Comparison of ENCODE assay signal across 10 cellular contexts in genomic region chr3:27666277-27666676, GRCh38. TPM values are rescaled to one million over a fixed set of nuclear protein-coding genes. Genes with fewer than 3 reads are reported as not detected.
DNase-seq lines count a peak whose midpoint lies in the region; ATAC-seq, FAIRE-seq and TF ChIP-seq lines count a peak whose summit lies in the region.
"Had no signal": no experiment of that assay in that cellular context is flagged by ENCODE, and none has a peak within 500 bp of the region (broad histone marks: within the 10 kb centered on the region; RNA-seq: fewer than 3 reads in every experiment).

No MANE protein-coding gene starts in this region.

- dilution Hi-C loops in mammary epithelial cell (cut with HindIII; ENCODE audit: low sequenced_read_pairs), result loop anchor here (10.0 kb wide), 1 partner anchor 131 kb away; no protein-coding TSS in a partner anchor

- H3K79me2 ChIP-seq in mammary epithelial cell (ENCODE audit: insufficient read depth, low read length), result no peaks in the 10 kb centered on the region

- no peak overlapping the region for H3K4me3 Mint-ChIP-seq in activated CD8-positive, alpha-beta memory T cell treated with anti-CD3 and anti-CD28 coated beads, Interleukin-2, amount 10 ng/mL, durations not matched to agents 7 days and 5 days
- H3K4me3 Mint-ChIP-seq in stimulated activated effector memory CD8-positive, alpha-beta T cell treated with anti-CD3 and anti-CD28 coated beads, Interleukin-12 subunit alpha, Interleukin-12 subunit beta, amount 100 ng/mL, for 72 hours, result no peak overlapping the region
- H3K4me3 Mint-ChIP-seq: neural crest cell had no signal

- no peak for DNase-seq in activated CD8-positive, alpha-beta memory T cell treated with anti-CD3 and anti-CD28 coated beads, Interleukin-2, amount 10 ng/mL, durations not matched to agents 7 days and 5 days
- DNase-seq in activated CD8-positive, alpha-beta memory T cell treated with anti-CD3 and anti-CD28 coated beads, Interleukin-2, amount 50 U/mL, for 4 hours, result no peak
- DNase-seq in mammary epithelial cell (no peak), small intestine (no peak), GM12892 (ENCODE audit: insufficient read length) (no peak), AG20443 (ENCODE audit: low spot score) (no peak)
- DNase-seq in stimulated activated effector memory CD8-positive, alpha-beta T cell treated with anti-CD3 and anti-CD28 coated beads, Interleukin-12 subunit alpha, Interleukin-12 subunit beta, amount 100 ng/mL, for 72 hours (ENCODE audit: low spot score in 2 of 2), result no peak
- DNase-seq: activated CD4-positive, alpha-beta T cell treated with anti-CD3 and anti-CD28 coated beads for 4 hours had no signal

- intact Hi-C loops in mammary epithelial cell (cut with micrococcal nuclease), result no loop called here

- H3K27ac ChIP-seq in mammary epithelial cell (ENCODE audit: insufficient read depth, low read depth, low read length) (no peak overlapping the region), small intestine (ENCODE audit: low read depth in 1 of 2, low read length in 1 of 2) (peak overlapping the region in 1 of 2 donors; percentile 60)

- FAIRE-seq in small intestine (lab: Jason Lieb, UNC), result no peak
- FAIRE-seq in GM12892 (lab: Jason Lieb, UNC), result no peak

- H3K27ac Mint-ChIP-seq in activated CD8-positive, alpha-beta memory T cell treated with anti-CD3 and anti-CD28 coated beads, Interleukin-2, amount 10 ng/mL, durations not matched to agents 7 days and 5 days, result peak overlapping the region; percentile 60
- peak overlapping the region; percentile 13 for H3K27ac Mint-ChIP-seq in stimulated activated effector memory CD8-positive, alpha-beta T cell treated with anti-CD3 and anti-CD28 coated beads, Interleukin-12 subunit alpha, Interleukin-12 subunit beta, amount 100 ng/mL, for 72 hours

- no TSS peak for BruUV-seq in mammary epithelial cell (replicated peaks; lab: Mats Ljungman, UMichigan)

- ATAC-seq in activated CD8-positive, alpha-beta memory T cell treated with anti-CD3 and anti-CD28 coated beads, Interleukin-2, amount 10 ng/mL, durations not matched to agents 7 days and 5 days, result no peak
- ATAC-seq in HG03108 (IDR thresholded peaks at IDR 0.05; ENCODE audit: unreplicated experiment), result peak; percentile 59
- ATAC-seq in stimulated activated effector memory CD8-positive, alpha-beta T cell treated with anti-CD3 and anti-CD28 coated beads, Interleukin-12 subunit alpha, Interleukin-12 subunit beta, amount 100 ng/mL, for 72 hours, result no peak

- H3K27me3 ChIP-seq in mammary epithelial cell (ENCODE audit: insufficient read depth, low read length), result no peaks in the 10 kb centered on the region
- no peaks in the 10 kb centered on the region for H3K27me3 ChIP-seq in small intestine (ENCODE audit: control insufficient read depth in 2 of 2, insufficient read depth in 2 of 2, low read length in 2 of 2)

- TF ChIP-seq POLR2A in GM12892 (IDR thresholded peaks at IDR 0.05; ENCODE audit: low read depth, low read length), result no peak

- no peak for TF ChIP-seq CTCF in mammary epithelial cell (conservative IDR thresholded peaks at IDR 0.05 in 1 of 2, IDR thresholded peaks at IDR 0.05 in 1 of 2; ENCODE audit: extremely low read depth in 1 of 2, insufficient read depth in 1 of 2, low read depth in 1 of 2, low read length in 2 of 2)

- WGBS in mammary epithelial cell (ENCODE audit: low coverage, missing lambda C conversion rate), result 100% methylated on average over 1 of the region's 1 CpG
- 33 to 68% (median 43%) methylated on average over 1 of the region's 1 CpG for WGBS in small intestine, 3 donors

- H3K36me3 ChIP-seq in mammary epithelial cell (ENCODE audit: insufficient read depth, low read length), result no peaks in the 10 kb centered on the region
- no peaks in the 10 kb centered on the region for H3K36me3 ChIP-seq in small intestine (ENCODE audit: control insufficient read depth in 2 of 2, insufficient read depth in 2 of 2, low read length in 2 of 2)

- peaks cover 3% of the 10 kb centered on the region for H3K4me1 ChIP-seq in mammary epithelial cell (ENCODE audit: insufficient read depth, low read length)
- no peaks in the 10 kb centered on the region for H3K4me1 ChIP-seq in small intestine (ENCODE audit: control insufficient read depth in 2 of 2, insufficient read depth in 1 of 2, low read depth in 1 of 2, low read length in 1 of 2)

- H3K36me3 Mint-ChIP-seq in activated CD8-positive, alpha-beta memory T cell treated with anti-CD3 and anti-CD28 coated beads, Interleukin-2, amount 10 ng/mL, durations not matched to agents 7 days and 5 days, result peaks cover 5% of the 10 kb centered on the region
- no peaks in the 10 kb centered on the region for H3K36me3 Mint-ChIP-seq in stimulated activated effector memory CD8-positive, alpha-beta T cell treated with anti-CD3 and anti-CD28 coated beads, Interleukin-12 subunit alpha, Interleukin-12 subunit beta, amount 100 ng/mL, for 72 hours

- no peak overlapping the region for H3K9ac ChIP-seq in mammary epithelial cell (ENCODE audit: insufficient read depth, low read length)

- H3K4me1 Mint-ChIP-seq in activated CD8-positive, alpha-beta memory T cell treated with anti-CD3 and anti-CD28 coated beads, Interleukin-2, amount 10 ng/mL, durations not matched to agents 7 days and 5 days, result peaks cover 28% of the 10 kb centered on the region
- peaks cover 18% of the 10 kb centered on the region for H3K4me1 Mint-ChIP-seq in stimulated activated effector memory CD8-positive, alpha-beta T cell treated with anti-CD3 and anti-CD28 coated beads, Interleukin-12 subunit alpha, Interleukin-12 subunit beta, amount 100 ng/mL, for 72 hours

- no peaks in the 10 kb centered on the region for H3K9me3 Mint-ChIP-seq in activated CD8-positive, alpha-beta memory T cell treated with anti-CD3 and anti-CD28 coated beads, Interleukin-2, amount 10 ng/mL, durations not matched to agents 7 days and 5 days (ENCODE audit: low read depth)
- H3K9me3 Mint-ChIP-seq in stimulated activated effector memory CD8-positive, alpha-beta T cell treated with anti-CD3 and anti-CD28 coated beads, Interleukin-12 subunit alpha, Interleukin-12 subunit beta, amount 100 ng/mL, for 72 hours, result no peaks in the 10 kb centered on the region
- H3K9me3 Mint-ChIP-seq: neural crest cell had no signal

- H3K4me3 ChIP-seq in mammary epithelial cell (replicated peaks in 1 of 3; ENCODE audit: insufficient read depth in 1 of 3, low read depth in 2 of 3, low read length in 3 of 3) (no peak overlapping the region), small intestine (ENCODE audit: low read depth in 1 of 2, low read length in 2 of 2) (no peak overlapping the region)

- H4K20me1 ChIP-seq in mammary epithelial cell (ENCODE audit: insufficient read depth, low read length), result no peaks in the 10 kb centered on the region

- CTCF ChIA-PET in activated CD8-positive, alpha-beta memory T cell treated with anti-CD3 and anti-CD28 coated beads, Interleukin-2, amount 10 ng/mL, durations not matched to agents 7 days and 5 days (lab: Charles Lee), result interaction anchor here (1.0 to 1.6 kb wide), 2 partner anchors 15 to 199 kb away, joined by 4 to 9 read pairs; no protein-coding TSS in a partner anchor
- CTCF ChIA-PET in mammary epithelial cell (lab: Charles Lee; ENCODE audit: low non-redundant PET), result no interaction called here

- no peak overlapping the region for H3K4me2 ChIP-seq in mammary epithelial cell (ENCODE audit: insufficient read depth, low read depth, low read length)

- H3K9me3 ChIP-seq in mammary epithelial cell (replicated peaks; ENCODE audit: insufficient read depth, low read length), result no peaks in the 10 kb centered on the region
- H3K9me3 ChIP-seq in small intestine (ENCODE audit: control insufficient read depth, low read depth), result no peaks in the 10 kb centered on the region

- H2AFZ ChIP-seq in mammary epithelial cell (ENCODE audit: low read depth, low read length), result peak overlapping the region; percentile 7

- no peaks in the 10 kb centered on the region for H3K27me3 Mint-ChIP-seq in activated CD8-positive, alpha-beta memory T cell treated with anti-CD3 and anti-CD28 coated beads, Interleukin-2, amount 10 ng/mL, durations not matched to agents 7 days and 5 days

- in situ Hi-C loops in mammary epithelial cell (cut with MboI; ENCODE audit: low sequenced_read_pairs in 2 of 2), result loop anchor here in 1 of 2 donors (25.0 kb wide), 1 partner anchor 129 kb away; no protein-coding TSS in a partner anchor

RNA-seq across cellular contexts. Expression of gene EOMES, which starts 55.8 kb away (rescaled TPM):
- 10 to 100 TPM in 1 of 2 experiments, 1 to 10 TPM in 1; 7.3 to 12.5 TPM for total RNA-seq in activated CD8-positive, alpha-beta memory T cell treated with anti-CD3 and anti-CD28 coated beads, Interleukin-2, amount 10 ng/mL, durations not matched to agents 7 days and 5 days
- total RNA-seq in mammary epithelial cell, result under 1 TPM; 0.17 to 0.94 TPM
- polyA plus RNA-seq in mammary epithelial cell (2.3 TPM), small intestine (under 1 TPM in 1 of 3 donors, not detected in 2; 0.13 TPM)
- 4.2 TPM for polyA minus RNA-seq in mammary epithelial cell
- not detected for polyA plus RNA-seq in GM12892 (2012; ENCODE audit: missing spikeins)
- total RNA-seq: neural crest cell had no signal

Comparison
In these comparisons a context has a peak if more than half of its experiments do, and no peak if none do; other contexts are left out.
1. RNA of gene EOMES, which starts 55.8 kb away (total RNA-seq): 7.3 to 12.5 TPM in activated CD8-positive, alpha-beta memory T cell treated with anti-CD3 and anti-CD28 coated beads, Interleukin-2, amount 10 ng/mL, durations not matched to agents 7 days and 5 days; 0.17 to 0.94 TPM in mammary epithelial cell; every median in the first group is over 4 times any median in the second.